In genomic region chr14:51507556-51508511, GRCh38 we compare ENCODE assay signal across 9 cellular contexts.
DNase-seq lines count a peak whose midpoint lies in the region; ATAC-seq and TF ChIP-seq lines count a peak whose summit lies in the region.
"Had no signal": no experiment of that assay in that cellular context is flagged by ENCODE, and none has a peak within 500 bp of the region (broad histone marks: within the 10 kb centered on the region; RNA-seq: fewer than 3 reads in every experiment).

No MANE protein-coding gene starts in this region.

- no peaks in the 10 kb centered on the region for H3K27me3 ChIP-seq in WERI-Rb-1 (ENCODE audit: insufficient read depth, low read depth, severe bottlenecking)
- no peaks in the 10 kb centered on the region for H3K27me3 ChIP-seq in left ventricle myocardium inferior (ENCODE audit: low read depth)
- H3K27me3 ChIP-seq in spleen (replicated peaks in 1 of 7): peaks cover 0 to 39% (median 0%) of the 10 kb centered on the region in 7 donors
- no peaks in the 10 kb centered on the region for H3K27me3 ChIP-seq in Karpas-422 (ENCODE audit: low read length)

- no peak overlapping the region for H3K4me2 ChIP-seq in Karpas-422 (ENCODE audit: low read depth, low read length, poor library complexity, severe bottlenecking)

- H3K79me2 ChIP-seq in Karpas-422 (ENCODE audit: low read length): no peaks in the 10 kb centered on the region

- H3K36me3 ChIP-seq in WERI-Rb-1 (no peaks in the 10 kb centered on the region), left ventricle myocardium inferior (no peaks in the 10 kb centered on the region), spleen (no peaks in the 10 kb centered on the region), Karpas-422 (ENCODE audit: insufficient read depth, low read length) (no peaks in the 10 kb centered on the region)

- ATAC-seq in HG03469 (IDR thresholded peaks at IDR 0.05; ENCODE audit: unreplicated experiment) (no peak), GM18498 (IDR thresholded peaks at IDR 0.05; ENCODE audit: unreplicated experiment) (no peak)

- H3K9me3 ChIP-seq in WERI-Rb-1 (ENCODE audit: severe bottlenecking): no peaks in the 10 kb centered on the region
- peaks cover under 1% of the 10 kb centered on the region for H3K9me3 ChIP-seq in left ventricle myocardium inferior (replicated peaks)
- H3K9me3 ChIP-seq in spleen: peaks cover 0 to under 1% (median 0%) of the 10 kb centered on the region in 8 donors
- H3K9me3 ChIP-seq in Karpas-422 (ENCODE audit: low read length): no peaks in the 10 kb centered on the region

- H3K27ac ChIP-seq in WERI-Rb-1 (peak overlapping the region; percentile 24), left ventricle myocardium inferior (replicated peaks) (peak overlapping the region; percentile 67), spleen (peak overlapping the region in 6 of 8 donors; percentile 5 to 60 (median 36)), Karpas-422 (ENCODE audit: low read length) (no peak overlapping the region)

- intact Hi-C loops in left ventricle myocardium inferior (cut with micrococcal nuclease): no loop called here
- intact Hi-C loops in spleen (cut with DNase I; ENCODE audit: low total_unique reads): no loop called here

- no peaks in the 10 kb centered on the region for H4K20me1 ChIP-seq in Karpas-422 (ENCODE audit: insufficient read depth, low read depth, low read length)

- TF ChIP-seq POLR2A in spleen (IDR thresholded peaks at IDR 0.05): no peak

- H3K9ac ChIP-seq in Karpas-422 (ENCODE audit: low read length): no peak overlapping the region

- peak; percentile 78 for DNase-seq in H4 (ENCODE audit: low spot score)
- peak; percentile 54 for DNase-seq in WERI-Rb-1
- DNase-seq in left ventricle myocardium inferior: peak; percentile 66
- no peak for DNase-seq in spleen
- DNase-seq in Karpas-422: no peak
- no peak for DNase-seq in stimulated activated CD4-positive, alpha-beta T cell treated with anti-CD3 and anti-CD28 coated beads, Interleukin-2, amount 100 ng/mL, for 24 hours
- DNase-seq: SW 1271 had no signal

- H3K4me1 ChIP-seq in left ventricle myocardium inferior (peaks cover 18% of the 10 kb centered on the region), spleen (peaks cover 0 to 11% (median 0%) of the 10 kb centered on the region in 6 donors), Karpas-422 (ENCODE audit: low read length) (peaks cover 5% of the 10 kb centered on the region; the same call in 1 of the 2 replicates)

- H3K4me3 ChIP-seq in WERI-Rb-1 (ENCODE audit: low read depth, low read length) (no peak overlapping the region), left ventricle myocardium inferior (no peak overlapping the region), spleen (no peak overlapping the region), Karpas-422 (ENCODE audit: low read length) (no peak overlapping the region)

- no peak for TF ChIP-seq CTCF in WERI-Rb-1 (IDR thresholded peaks at IDR 0.05; ENCODE audit: low read depth, low read length)
- TF ChIP-seq CTCF in left ventricle myocardium inferior (IDR thresholded peaks at IDR 0.05; ENCODE audit: borderline replicate concordance): peak; percentile 24
- TF ChIP-seq CTCF in spleen (IDR thresholded peaks at IDR 0.05 in 8 of 11, conservative IDR thresholded peaks at IDR 0.05 in 3 of 11): no peak

- 26 to 40% (median 30%) methylated on average over 14 to 15 of the region's 15 CpGs for WGBS in spleen, 5 donors

- H2AFZ ChIP-seq in Karpas-422 (ENCODE audit: low read length): no peak overlapping the region

- H3K9me2 ChIP-seq in Karpas-422 (replicated peaks; ENCODE audit: insufficient read depth, low read length): no peaks in the 10 kb centered on the region

Comparison
In these comparisons a context has a peak if more than half of its experiments do, and no peak if none do; other contexts are left out.
1. DNase-seq: peak in H4 (single experiment), WERI-Rb-1 (single experiment) and left ventricle myocardium inferior (single experiment); none in spleen (single experiment), Karpas-422 (single experiment) and stimulated activated CD4-positive, alpha-beta T cell treated with anti-CD3 and anti-CD28 coated beads, Interleukin-2, amount 100 ng/mL, for 24 hours (0 of 2).